Comparison of ENCODE assay signal across 12 cellular contexts in genomic region chr3:196995646-196996355, GRCh38. TPM values are rescaled to one million over a fixed set of nuclear protein-coding genes. Genes with fewer than 3 reads are reported as not detected.
DNase-seq lines count a peak whose midpoint lies in the region; ATAC-seq and TF ChIP-seq lines count a peak whose summit lies in the region.
"Had no signal": no experiment of that assay in that cellular context is flagged by ENCODE, and none has a peak within 500 bp of the region (broad histone marks: within the 10 kb centered on the region; RNA-seq: fewer than 3 reads in every experiment).

No MANE protein-coding gene starts in this region.

- H3K27ac ChIP-seq in foreskin keratinocyte = no peak overlapping the region
- peak overlapping the region; percentile 66 for H3K27ac ChIP-seq in thymus (ENCODE audit: low read depth)

- peak; percentile 45 for ATAC-seq in activated CD8-positive, alpha-beta T cell treated with anti-CD3 and anti-CD28 coated beads for 36 hours
- ATAC-seq in activated CD8-positive, alpha-beta T cell treated with anti-CD3 and anti-CD28 coated beads, Interleukin-2, amount 10 ng/mL, durations not matched to agents 7 days and 5 days = no peak
- peak; percentile 42 for ATAC-seq in foreskin keratinocyte
- no peak for ATAC-seq in GM18511 (IDR thresholded peaks at IDR 0.05; ENCODE audit: unreplicated experiment)
- ATAC-seq in GM21526 (IDR thresholded peaks at IDR 0.05; ENCODE audit: low FRiP score, unreplicated experiment) = no peak
- no peak for ATAC-seq in GM19397 (IDR thresholded peaks at IDR 0.05; ENCODE audit: unreplicated experiment)

- H3K4me3 ChIP-seq in thymus (ENCODE audit: low read length) = no peak overlapping the region

- no peaks in the 10 kb centered on the region for H3K9me3 Mint-ChIP-seq in activated CD8-positive, alpha-beta T cell treated with anti-CD3 and anti-CD28 coated beads for 36 hours
- H3K9me3 Mint-ChIP-seq in activated CD8-positive, alpha-beta T cell treated with anti-CD3 and anti-CD28 coated beads, Interleukin-2, amount 10 ng/mL, durations not matched to agents 7 days and 5 days (ENCODE audit: insufficient read depth) = no peaks in the 10 kb centered on the region
- H3K9me3 Mint-ChIP-seq: activated CD4-positive, alpha-beta memory T cell treated with anti-CD3 and anti-CD28 coated beads for 36 hours; activated naive CD4-positive, alpha-beta T cell treated with anti-CD3 and anti-CD28 coated beads, Interleukin-2, amount 10 ng/mL, durations not matched to agents 7 days and 5 days had no signal

- no peak for TF ChIP-seq CTCF in activated CD8-positive, alpha-beta T cell treated with anti-CD3 and anti-CD28 coated beads for 36 hours (IDR thresholded peaks at IDR 0.05)
- TF ChIP-seq CTCF in foreskin keratinocyte (conservative IDR thresholded peaks at IDR 0.05) = no peak

- WGBS in thymus = 42% methylated on average over 14 of the region's 14 CpGs

- H3K27ac Mint-ChIP-seq in activated CD8-positive, alpha-beta T cell treated with anti-CD3 and anti-CD28 coated beads for 36 hours = no peak overlapping the region
- no peak overlapping the region for H3K27ac Mint-ChIP-seq in activated CD8-positive, alpha-beta T cell treated with anti-CD3 and anti-CD28 coated beads, Interleukin-2, amount 10 ng/mL, durations not matched to agents 7 days and 5 days
- H3K27ac Mint-ChIP-seq: activated CD4-positive, alpha-beta memory T cell treated with anti-CD3 and anti-CD28 coated beads for 36 hours; activated naive CD4-positive, alpha-beta T cell treated with anti-CD3 and anti-CD28 coated beads, Interleukin-2, amount 10 ng/mL, durations not matched to agents 7 days and 5 days had no signal

- H3K36me3 ChIP-seq in thymus (ENCODE audit: control insufficient read depth, insufficient read depth) = no peaks in the 10 kb centered on the region

- H3K4me1 Mint-ChIP-seq in activated CD8-positive, alpha-beta T cell treated with anti-CD3 and anti-CD28 coated beads for 36 hours (ENCODE audit: low read depth) = no peaks in the 10 kb centered on the region
- H3K4me1 Mint-ChIP-seq in activated CD8-positive, alpha-beta T cell treated with anti-CD3 and anti-CD28 coated beads, Interleukin-2, amount 10 ng/mL, durations not matched to agents 7 days and 5 days (ENCODE audit: low read depth) = no peaks in the 10 kb centered on the region
- H3K4me1 Mint-ChIP-seq: activated naive CD4-positive, alpha-beta T cell treated with anti-CD3 and anti-CD28 coated beads, Interleukin-2, amount 10 ng/mL, durations not matched to agents 7 days and 5 days had no signal

- H3K4me1 ChIP-seq in foreskin keratinocyte (peaks cover 6% of the 10 kb centered on the region), thymus (ENCODE audit: control insufficient read depth, insufficient read depth, low read length) (peaks cover 26% of the 10 kb centered on the region)

- CTCF ChIA-PET in activated CD8-positive, alpha-beta T cell treated with anti-CD3 and anti-CD28 coated beads for 36 hours (lab: Charles Lee) = no interaction called here
- CTCF ChIA-PET in activated CD8-positive, alpha-beta T cell treated with anti-CD3 and anti-CD28 coated beads, Interleukin-2, amount 10 ng/mL, durations not matched to agents 7 days and 5 days (lab: Charles Lee) = no interaction called here

- intact Hi-C loops in activated CD8-positive, alpha-beta T cell treated with anti-CD3 and anti-CD28 coated beads for 36 hours (cut with micrococcal nuclease) = no loop called here

- H3K36me3 Mint-ChIP-seq in activated CD8-positive, alpha-beta T cell treated with anti-CD3 and anti-CD28 coated beads for 36 hours (ENCODE audit: low read depth) = no peaks in the 10 kb centered on the region
- H3K36me3 Mint-ChIP-seq in activated CD8-positive, alpha-beta T cell treated with anti-CD3 and anti-CD28 coated beads, Interleukin-2, amount 10 ng/mL, durations not matched to agents 7 days and 5 days (ENCODE audit: low read depth) = no peaks in the 10 kb centered on the region
- H3K36me3 Mint-ChIP-seq: activated CD4-positive, alpha-beta memory T cell treated with anti-CD3 and anti-CD28 coated beads for 36 hours; activated naive CD4-positive, alpha-beta T cell treated with anti-CD3 and anti-CD28 coated beads, Interleukin-2, amount 10 ng/mL, durations not matched to agents 7 days and 5 days had no signal

- no peak overlapping the region for H3K4me3 Mint-ChIP-seq in activated CD8-positive, alpha-beta T cell treated with anti-CD3 and anti-CD28 coated beads for 36 hours
- no peak overlapping the region for H3K4me3 Mint-ChIP-seq in activated CD8-positive, alpha-beta T cell treated with anti-CD3 and anti-CD28 coated beads, Interleukin-2, amount 10 ng/mL, durations not matched to agents 7 days and 5 days
- H3K4me3 Mint-ChIP-seq: activated CD4-positive, alpha-beta memory T cell treated with anti-CD3 and anti-CD28 coated beads for 36 hours; activated naive CD4-positive, alpha-beta T cell treated with anti-CD3 and anti-CD28 coated beads, Interleukin-2, amount 10 ng/mL, durations not matched to agents 7 days and 5 days had no signal

- POLR2A ChIA-PET in activated CD8-positive, alpha-beta T cell treated with anti-CD3 and anti-CD28 coated beads for 36 hours (lab: Charles Lee) = no interaction called here
- POLR2A ChIA-PET in activated CD8-positive, alpha-beta T cell treated with anti-CD3 and anti-CD28 coated beads, Interleukin-2, amount 10 ng/mL, durations not matched to agents 7 days and 5 days (lab: Charles Lee) = no interaction called here

- no peaks in the 10 kb centered on the region for H3K9me3 ChIP-seq in thymus (ENCODE audit: control insufficient read depth)

- no peak for DNase-seq in activated CD8-positive, alpha-beta T cell treated with anti-CD3 and anti-CD28 coated beads for 36 hours
- DNase-seq in activated CD8-positive, alpha-beta T cell treated with anti-CD3 and anti-CD28 coated beads, Interleukin-2, amount 10 ng/mL, durations not matched to agents 7 days and 5 days = no peak
- peak; percentile 92 for DNase-seq in NCI-H2196 (lab: John Stamatoyannopoulos, UW; ENCODE audit: unreplicated experiment)
- DNase-seq in foreskin keratinocyte = peak in 1 of 2 donors; percentile 34
- DNase-seq: activated CD4-positive, alpha-beta memory T cell treated with anti-CD3 and anti-CD28 coated beads for 36 hours; activated naive CD4-positive, alpha-beta T cell treated with anti-CD3 and anti-CD28 coated beads, Interleukin-2, amount 10 ng/mL, durations not matched to agents 7 days and 5 days; caudate nucleus; glutamatergic neuron had no signal

- no peaks in the 10 kb centered on the region for H3K27me3 ChIP-seq in foreskin keratinocyte
- no peaks in the 10 kb centered on the region for H3K27me3 ChIP-seq in thymus (ENCODE audit: control insufficient read depth, insufficient read depth)

- no peaks in the 10 kb centered on the region for H3K27me3 Mint-ChIP-seq in activated CD8-positive, alpha-beta T cell treated with anti-CD3 and anti-CD28 coated beads for 36 hours
- H3K27me3 Mint-ChIP-seq in activated CD8-positive, alpha-beta T cell treated with anti-CD3 and anti-CD28 coated beads, Interleukin-2, amount 10 ng/mL, durations not matched to agents 7 days and 5 days (ENCODE audit: low read depth) = no peaks in the 10 kb centered on the region
- H3K27me3 Mint-ChIP-seq: activated CD4-positive, alpha-beta memory T cell treated with anti-CD3 and anti-CD28 coated beads for 36 hours had no signal

RNA-seq across cellular contexts. Expression of gene PIGZ, which starts 27.2 kb away (rescaled TPM):
- total RNA-seq in activated CD8-positive, alpha-beta T cell treated with anti-CD3 and anti-CD28 coated beads for 36 hours = under 1 TPM; 0.27 to 0.76 TPM
- total RNA-seq in activated CD8-positive, alpha-beta T cell treated with anti-CD3 and anti-CD28 coated beads, Interleukin-2, amount 10 ng/mL, durations not matched to agents 7 days and 5 days = 1 to 10 TPM in 1 of 2 experiments, under 1 TPM in 1; 0.81 to 1.9 TPM
- total RNA-seq in foreskin keratinocyte = 1.0 and 1.6 TPM in 2 replicates
- 1.0 and 1.9 TPM in 2 replicates for polyA plus RNA-seq in foreskin keratinocyte
- polyA plus RNA-seq in thymus = 3.4 TPM

RNA-seq across cellular contexts. Expression of gene MELTF, which starts 33.8 kb away (rescaled TPM):
- 1 to 10 TPM; 3.4 to 3.5 TPM for total RNA-seq in activated CD8-positive, alpha-beta T cell treated with anti-CD3 and anti-CD28 coated beads for 36 hours
- total RNA-seq in activated CD8-positive, alpha-beta T cell treated with anti-CD3 and anti-CD28 coated beads, Interleukin-2, amount 10 ng/mL, durations not matched to agents 7 days and 5 days = 1 to 10 TPM; 7.6 to 8.2 TPM
- 11.3 and 12.9 TPM in 2 replicates for total RNA-seq in foreskin keratinocyte
- polyA plus RNA-seq in foreskin keratinocyte (10.1 and 10.5 TPM in 2 replicates), thymus (3.2 TPM)

RNA-seq across cellular contexts. Expression of gene NCBP2, which starts 53.5 kb away (rescaled TPM):
- 100 to 1,000 TPM; 107 to 111 TPM for total RNA-seq in activated CD8-positive, alpha-beta T cell treated with anti-CD3 and anti-CD28 coated beads for 36 hours
- 10 to 100 TPM; 49.1 to 52.4 TPM for total RNA-seq in activated CD8-positive, alpha-beta T cell treated with anti-CD3 and anti-CD28 coated beads, Interleukin-2, amount 10 ng/mL, durations not matched to agents 7 days and 5 days
- total RNA-seq in foreskin keratinocyte = 59.5 and 64.7 TPM in 2 replicates
- polyA plus RNA-seq in foreskin keratinocyte (46.4 and 48.6 TPM in 2 replicates), thymus (77.5 TPM)

Comparison
In these comparisons a context has a peak if more than half of its experiments do, and no peak if none do; other contexts are left out.
1. ATAC-seq: peak in activated CD8-positive, alpha-beta T cell treated with anti-CD3 and anti-CD28 coated beads for 36 hours (single experiment) and foreskin keratinocyte (single experiment); none in activated CD8-positive, alpha-beta T cell treated with anti-CD3 and anti-CD28 coated beads, Interleukin-2, amount 10 ng/mL, durations not matched to agents 7 days and 5 days (single experiment), GM18511 (single experiment), GM21526 (single experiment) and GM19397 (single experiment).